32 cellular contexts compared by ENCODE assay signal in genomic region chr12:66836623-66837310, GRCh38.
"Had no signal": no experiment of that assay in that cellular context is flagged by ENCODE, and none has a peak within 500 bp of the region (broad histone marks: within the 10 kb centered on the region; RNA-seq: fewer than 3 reads in every experiment).

No MANE protein-coding gene starts in this region.

- H3K4me3 Mint-ChIP-seq: activated CD4-positive, alpha-beta memory T cell treated with anti-CD3 and anti-CD28 coated beads, Interleukin-2, amount 10 ng/mL, durations not matched to agents 7 days and 5 days; activated CD4-positive, alpha-beta T cell treated with anti-CD3 and anti-CD28 coated beads, Interleukin-2, amount 10 ng/mL, durations not matched to agents 24 days and 14 days; activated naive CD8-positive, alpha-beta T cell treated with anti-CD3 and anti-CD28 coated beads for 36 hours; activated T-cell treated with anti-CD3 and anti-CD28 coated beads, Interleukin-2, amount 50 U/mL, for 4 hours; natural killer cell treated with Interleukin-12 subunit alpha and Interleukin-12 subunit beta and Interleukin-15 and Interleukin-18, amount 100 ng/mL, for 72 hours; stimulated activated memory B cell treated with anti-CD40 and anti-IgM and Interleukin-4, amounts not matched to agents 10 μg/mL and 1 μg/mL and 100 μg/mL, for 72 hours; T-helper 1 cell treated with Interleukin-12 subunit alpha and Interleukin-12 subunit beta and Interleukin-4 antibody, amounts not matched to agents 30 μg/mL and 1 μg/mL, for 36 hours had no signal

- H3K4me1 ChIP-seq: adrenal gland, body of pancreas, esophagus squamous epithelium, heart right ventricle, lower lobe of right lung, sigmoid colon, tibial nerve had no signal

- H3K9me3 Mint-ChIP-seq: activated CD4-positive, alpha-beta memory T cell treated with anti-CD3 and anti-CD28 coated beads, Interleukin-2, amount 10 ng/mL, durations not matched to agents 7 days and 5 days; activated T-cell treated with anti-CD3 and anti-CD28 coated beads, Interleukin-2, amount 50 U/mL, for 4 hours; natural killer cell treated with Interleukin-12 subunit alpha and Interleukin-12 subunit beta and Interleukin-15 and Interleukin-18, amount 100 ng/mL, for 72 hours; stimulated activated memory B cell treated with anti-CD40 and anti-IgM and Interleukin-4, amounts not matched to agents 10 μg/mL and 1 μg/mL and 100 μg/mL, for 72 hours; T-helper 1 cell treated with Interleukin-12 subunit alpha and Interleukin-12 subunit beta and Interleukin-4 antibody, amounts not matched to agents 30 μg/mL and 1 μg/mL, for 36 hours had no signal

- H3K36me3 ChIP-seq: adrenal gland, esophagus squamous epithelium, heart right ventricle, lower lobe of right lung, sigmoid colon, tibial nerve, WERI-Rb-1 had no signal

- H3K4me1 Mint-ChIP-seq: stimulated activated memory B cell treated with anti-CD40 and anti-IgM and Interleukin-4, amounts not matched to agents 10 μg/mL and 1 μg/mL and 100 μg/mL, for 72 hours had no signal

- DNase-seq: activated CD4-positive, alpha-beta memory T cell treated with anti-CD3 and anti-CD28 coated beads, Interleukin-2, amount 10 ng/mL, durations not matched to agents 7 days and 5 days; activated CD4-positive, alpha-beta T cell treated with anti-CD3 and anti-CD28 coated beads, Interleukin-2, amount 10 ng/mL, durations not matched to agents 24 days and 14 days; activated CD8-positive, alpha-beta memory T cell treated with anti-CD3 and anti-CD28 coated beads, Interleukin-2, amount 50 U/mL, for 48 hours; activated naive CD4-positive, alpha-beta T cell; activated naive CD8-positive, alpha-beta T cell treated with anti-CD3 and anti-CD28 coated beads for 36 hours; activated T-cell treated with anti-CD3 and anti-CD28 coated beads, Interleukin-2, amount 50 U/mL, for 4 hours; adrenal gland; aorta; body of pancreas; dermis blood vessel endothelial cell; effector CD4-positive, alpha-beta T cell; esophagus squamous epithelium; foreskin melanocyte; heart right ventricle; lower lobe of right lung; mesendoderm; sigmoid colon; small intestine; stimulated activated CD4-positive, alpha-beta T cell treated with anti-CD3 and anti-CD28 coated beads, Interleukin-1b, Interleukin-23, amount 100 ng/mL, for 48 hours; stimulated activated CD4-positive, alpha-beta T cell treated with anti-CD3 and anti-CD28 coated beads, Interleukin-4, amount 100 ng/mL, for 4 hours; stimulated activated CD8-positive, alpha-beta memory T cell treated with anti-CD3 and anti-CD28 coated beads, Interleukin-4, amount 100 ng/mL, for 48 hours; SW 1271; T-helper 9 cell; WERI-Rb-1 had no signal

- H3K27me3 ChIP-seq: adrenal gland, body of pancreas, esophagus squamous epithelium, heart right ventricle, sigmoid colon, tibial nerve had no signal

- H3K27ac ChIP-seq: adrenal gland, body of pancreas, epithelial cell of prostate, esophagus squamous epithelium, heart right ventricle, lower lobe of right lung, sigmoid colon, tibial nerve, WERI-Rb-1 had no signal

- ATAC-seq: activated CD4-positive, CD25-positive, alpha-beta regulatory T cell treated with anti-CD3 and anti-CD28 coated beads, Interleukin-2, amount 50 U/mL, for 24 hours; activated T-cell treated with anti-CD3 and anti-CD28 coated beads, Interleukin-2, amount 50 U/mL, for 4 hours; body of pancreas; heart right ventricle; left lobe of liver; lower lobe of right lung; natural killer cell treated with Interleukin-12 subunit alpha and Interleukin-12 subunit beta and Interleukin-15 and Interleukin-18, amount 100 ng/mL, for 72 hours; stimulated activated memory B cell treated with anti-CD40 and anti-IgM and Interleukin-4, amounts not matched to agents 10 μg/mL and 1 μg/mL and 100 μg/mL, for 72 hours had no signal

- H3K27me3 Mint-ChIP-seq: progenitor cell of endocrine pancreas had no signal

- H3K36me3 Mint-ChIP-seq: activated naive CD8-positive, alpha-beta T cell treated with anti-CD3 and anti-CD28 coated beads for 36 hours; natural killer cell treated with Interleukin-12 subunit alpha and Interleukin-12 subunit beta and Interleukin-15 and Interleukin-18, amount 100 ng/mL, for 72 hours; stimulated activated memory B cell treated with anti-CD40 and anti-IgM and Interleukin-4, amounts not matched to agents 10 μg/mL and 1 μg/mL and 100 μg/mL, for 72 hours had no signal

- H3K9me3 ChIP-seq: adrenal gland, body of pancreas, esophagus squamous epithelium, heart right ventricle, lower lobe of right lung, sigmoid colon, tibial nerve had no signal

- H3K27ac Mint-ChIP-seq: activated CD4-positive, alpha-beta memory T cell treated with anti-CD3 and anti-CD28 coated beads, Interleukin-2, amount 10 ng/mL, durations not matched to agents 7 days and 5 days; activated CD4-positive, alpha-beta T cell treated with anti-CD3 and anti-CD28 coated beads, Interleukin-2, amount 10 ng/mL, durations not matched to agents 24 days and 14 days; activated naive CD8-positive, alpha-beta T cell treated with anti-CD3 and anti-CD28 coated beads for 36 hours; natural killer cell treated with Interleukin-12 subunit alpha and Interleukin-12 subunit beta and Interleukin-15 and Interleukin-18, amount 100 ng/mL, for 72 hours; progenitor cell of endocrine pancreas; stimulated activated memory B cell treated with anti-CD40 and anti-IgM and Interleukin-4, amounts not matched to agents 10 μg/mL and 1 μg/mL and 100 μg/mL, for 72 hours; T-helper 1 cell treated with Interleukin-12 subunit alpha and Interleukin-12 subunit beta and Interleukin-4 antibody, amounts not matched to agents 30 μg/mL and 1 μg/mL, for 36 hours had no signal

- H3K4me3 ChIP-seq: adrenal gland, body of pancreas, esophagus squamous epithelium, heart right ventricle, lower lobe of right lung, sigmoid colon, tibial nerve had no signal
